ENCODE assay signal across 28 cellular contexts in the genomic region with DNA sequence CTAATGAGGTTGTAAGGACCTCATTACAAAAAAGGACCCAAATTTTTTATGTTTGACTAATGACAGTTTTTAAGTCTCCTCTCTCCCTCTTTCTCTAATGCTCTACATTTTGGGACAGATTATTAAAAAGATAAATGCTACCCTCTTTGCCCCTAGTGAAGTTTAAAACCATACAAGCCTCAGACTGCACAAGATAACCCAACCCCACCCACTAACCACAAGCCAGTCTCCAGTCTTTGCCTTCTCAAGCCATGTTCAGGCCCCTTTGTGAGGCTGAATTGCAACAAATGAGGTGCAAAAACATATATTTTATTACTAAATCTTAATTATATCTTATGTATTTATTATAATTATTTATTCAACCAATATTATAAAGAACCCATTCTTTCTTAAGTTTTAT.
"Had no signal": no experiment of that assay in that cellular context is flagged by ENCODE, and none has a peak within 500 bp of the region (broad histone marks: within the 10 kb centered on the region; RNA-seq: fewer than 3 reads in every experiment).

No MANE protein-coding gene starts in this region.

- DNase-seq: activated CD4-positive, alpha-beta memory T cell treated with anti-CD3 and anti-CD28 coated beads for 36 hours; activated CD4-positive, alpha-beta T cell treated with anti-CD3 and anti-CD28 coated beads for 36 hours; activated CD4-positive, alpha-beta T cell treated with anti-CD3 and anti-CD28 coated beads, Interleukin-2, amount 10 ng/mL, durations not matched to agents 24 days and 14 days; activated CD4-positive, CD25-positive, alpha-beta regulatory T cell; activated CD4-positive, CD25-positive, alpha-beta regulatory T cell treated with anti-CD3 and anti-CD28 coated beads, Interleukin-2, amount 50 U/mL, for 72 hours; activated CD8-positive, alpha-beta memory T cell treated with anti-CD3 and anti-CD28 coated beads, Interleukin-2, amount 10 ng/mL, durations not matched to agents 7 days and 5 days; activated CD8-positive, alpha-beta memory T cell treated with anti-CD3 and anti-CD28 coated beads, Interleukin-2, amount 50 U/mL, for 4 hours; activated CD8-positive, alpha-beta T cell treated with anti-CD3 and anti-CD28 coated beads, Interleukin-2, amount 10 ng/mL, durations not matched to agents 7 days and 5 days; activated effector memory CD4-positive, alpha-beta T cell treated with anti-CD3 and anti-CD28 coated beads, Interleukin-2, amount 50 U/mL, for 16 hours; activated naive CD4-positive, alpha-beta T cell treated with anti-CD3 and anti-CD28 coated beads for 36 hours; activated naive CD8-positive, alpha-beta T cell treated with anti-CD3 and anti-CD28 coated beads for 36 hours; activated naive CD8-positive, alpha-beta T cell treated with anti-CD3 and anti-CD28 coated beads, Interleukin-2, amount 50 U/mL, for 24 hours; activated T-cell treated with anti-CD3 and anti-CD28 coated beads, Interleukin-2, amount 50 U/mL, for 1 hour; activated T-cell treated with anti-CD3 and anti-CD28 coated beads, Interleukin-2, amount 50 U/mL, for 48 hours; adrenal gland; amygdala; aorta; body of pancreas; caudate nucleus; cortex of kidney; dermis blood vessel endothelial cell; effector CD4-positive, alpha-beta T cell; effector memory CD8-positive, alpha-beta T cell; esophagus squamous epithelium; foreskin melanocyte; head of caudate nucleus; T-helper 2 cell; WERI-Rb-1 had no signal
